16 cellular contexts compared by ENCODE assay signal in genomic region chr16:73064996-73065349, GRCh38. TPM values are rescaled to one million over a fixed set of nuclear protein-coding genes. Genes with fewer than 3 reads are reported as not detected.
A peak's percentile ranks its signal among the peaks of the same experiment; 100 is the strongest.
DNase-seq lines count a peak whose midpoint lies in the region; ATAC-seq and TF ChIP-seq lines count a peak whose summit lies in the region.
"Had no signal": no experiment of that assay in that cellular context is flagged by ENCODE, and none has a peak within 500 bp of the region (broad histone marks: within the 10 kb centered on the region; RNA-seq: fewer than 3 reads in every experiment).

No MANE protein-coding gene starts in this region.

- H3K36me3 ChIP-seq in iPS-15b (ENCODE audit: control insufficient read depth, insufficient read depth, low read length) (no peaks in the 10 kb centered on the region), transverse colon (no peaks in the 10 kb centered on the region)

- H3K27me3 Mint-ChIP-seq in CD14-positive monocyte (ENCODE audit: low read depth in 3 of 3) (peaks cover 57 to 72% (median 60%) of the 10 kb centered on the region in 3 donors), brain (peaks cover 96% of the 10 kb centered on the region)

- H3K27me3 ChIP-seq in iPS-15b (ENCODE audit: control insufficient read depth, insufficient read depth, low read length) (peaks cover 100% of the 10 kb centered on the region), transverse colon (peaks cover 56% of the 10 kb centered on the region)

- H3K4me1 Mint-ChIP-seq in CD14-positive monocyte (peaks cover 85% of the 10 kb centered on the region), brain (peaks cover 91% of the 10 kb centered on the region)
- H3K4me1 Mint-ChIP-seq: activated T-helper 17 cell treated with anti-CD3 and anti-CD28 coated beads, Interleukin-2, amount 50 U/mL, for 72 hours had no signal

- peaks cover 0 to 24% (median 14%) of the 10 kb centered on the region in 7 donors for H3K9me3 Mint-ChIP-seq in CD14-positive monocyte
- no peaks in the 10 kb centered on the region for H3K9me3 Mint-ChIP-seq in brain
- H3K9me3 Mint-ChIP-seq: activated T-helper 17 cell treated with anti-CD3 and anti-CD28 coated beads, Interleukin-2, amount 50 U/mL, for 72 hours; natural killer cell had no signal

- H3K4me1 ChIP-seq in iPS-15b (ENCODE audit: control insufficient read depth, insufficient read depth, low read length) (peaks cover 25% of the 10 kb centered on the region), transverse colon (peaks cover 24 to 77% (median 41%) of the 10 kb centered on the region in 4 donors)

- no peak for ATAC-seq in HG03565 (IDR thresholded peaks at IDR 0.05; ENCODE audit: unreplicated experiment)
- ATAC-seq: activated CD4-positive, CD25-positive, alpha-beta regulatory T cell treated with anti-CD3 and anti-CD28 coated beads, Interleukin-2, amount 50 U/mL, for 24 hours; activated T-helper 17 cell treated with anti-CD3 and anti-CD28 coated beads, Interleukin-2, amount 50 U/mL, for 72 hours; natural killer cell had no signal

- H3K4me3 Mint-ChIP-seq in CD14-positive monocyte = peak overlapping the region; percentile 71 to 94
- peak overlapping the region; percentile 67 to 80 (median 76) for H3K4me3 Mint-ChIP-seq in brain
- H3K4me3 Mint-ChIP-seq: activated T-helper 17 cell treated with anti-CD3 and anti-CD28 coated beads, Interleukin-2, amount 50 U/mL, for 72 hours; natural killer cell had no signal

- H3K9me3 ChIP-seq in iPS-15b (ENCODE audit: control insufficient read depth, insufficient read depth, low read length) (no peaks in the 10 kb centered on the region), transverse colon (no peaks in the 10 kb centered on the region)

- no peak for DNase-seq in CD14-positive monocyte (ENCODE audit: low spot score)
- DNase-seq in retinal pigment epithelial cell (ENCODE audit: low read depth) = no peak
- no peak for DNase-seq in transverse colon
- no peak for DNase-seq in GF-D8 (lab: John Stamatoyannopoulos, UW)
- no peak for DNase-seq in activated CD8-positive, alpha-beta memory T cell treated with anti-CD3 and anti-CD28 coated beads for 24 hours
- DNase-seq: cortex of kidney; MM.1S; natural killer cell; NCI-H510A treated with DMSO at 0.1 percent for 48 hours; SIG-M5; stimulated activated CD4-positive, alpha-beta T cell treated with anti-CD3 and anti-CD28 coated beads, Interleukin-2, amount 100 ng/mL, for 48 hours had no signal

- in situ Hi-C loops in transverse colon (cut with MboI; ENCODE audit: low pct_ligation_motif_present in 1 of 4, low pct_unique_long_range_greater_than_20kb in 1 of 4, low sequenced_read_pairs in 3 of 4) = loop anchor here in 3 of 4 donors (5.0 to 25.0 kb wide), 3 partner anchors 107 to 403 kb away; no protein-coding TSS in a partner anchor

- H3K4me3 ChIP-seq in iPS-15b (ENCODE audit: low read depth, low read length) = peak overlapping the region; percentile 22
- H3K4me3 ChIP-seq in retinal pigment epithelial cell (ENCODE audit: low read length) = peak overlapping the region; percentile 39
- H3K4me3 ChIP-seq in transverse colon = peak overlapping the region in 1 of 4 donors; percentile 22

- H3K27ac Mint-ChIP-seq in CD14-positive monocyte (peak overlapping the region in 6 of 7 donors; percentile 26 to 88 (median 76)), brain (peak overlapping the region in 2 of 5 experiments; percentile 14 to 61)
- H3K27ac Mint-ChIP-seq: activated T-helper 17 cell treated with anti-CD3 and anti-CD28 coated beads, Interleukin-2, amount 50 U/mL, for 72 hours; natural killer cell had no signal

- intact Hi-C loops in CD14-positive monocyte (cut with micrococcal nuclease) = loop anchor here in 1 of 2 donors (1.0 to 10.0 kb wide), 5 partner anchors 8 to 890 kb away; partner anchors contain the start of gene PMFBP1
- intact Hi-C loops in transverse colon (cut with DNase I; ENCODE audit: low total_unique reads) = no loop called here

- no peak for TF ChIP-seq POLR2A in transverse colon (IDR thresholded peaks at IDR 0.05)

- no peak overlapping the region for H3K27ac ChIP-seq in transverse colon

- peaks cover 9 to 22% of the 10 kb centered on the region in 2 donors for H3K36me3 Mint-ChIP-seq in CD14-positive monocyte
- no peaks in the 10 kb centered on the region for H3K36me3 Mint-ChIP-seq in brain
- H3K36me3 Mint-ChIP-seq: natural killer cell had no signal

- WGBS in transverse colon (ENCODE audit: low coverage in 1 of 2), 2 donors = 20 to 60% methylated on average over 1 to 20 of the region's 20 CpGs

- no peak for TF ChIP-seq EP300 in transverse colon (IDR thresholded peaks at IDR 0.05; ENCODE audit: low read depth)

- H3K9ac ChIP-seq in iPS-15b (ENCODE audit: low read depth, low read length) = no peak overlapping the region

- TF ChIP-seq CTCF in CD14-positive monocyte (IDR thresholded peaks at IDR 0.05) = no peak
- TF ChIP-seq CTCF in brain (conservative IDR thresholded peaks at IDR 0.05) = no peak
- no peak for TF ChIP-seq CTCF in retinal pigment epithelial cell (conservative IDR thresholded peaks at IDR 0.05; ENCODE audit: low read depth, low read length)
- TF ChIP-seq CTCF in transverse colon (IDR thresholded peaks at IDR 0.05) = no peak

RNA-seq across cellular contexts. Expression of gene ZFHX3, which starts 17.0 kb away (rescaled TPM):
- under 1 TPM; 0.42 to 0.43 TPM for polyA plus RNA-seq in CD14-positive monocyte
- 7.6 TPM for polyA plus RNA-seq in brain (ENCODE audit: insufficient read depth, low read depth, low replicate concordance)
- total RNA-seq in transverse colon = 10 to 100 TPM; 12.3 to 23.7 (median 15.3) TPM
